In the genomic region with DNA sequence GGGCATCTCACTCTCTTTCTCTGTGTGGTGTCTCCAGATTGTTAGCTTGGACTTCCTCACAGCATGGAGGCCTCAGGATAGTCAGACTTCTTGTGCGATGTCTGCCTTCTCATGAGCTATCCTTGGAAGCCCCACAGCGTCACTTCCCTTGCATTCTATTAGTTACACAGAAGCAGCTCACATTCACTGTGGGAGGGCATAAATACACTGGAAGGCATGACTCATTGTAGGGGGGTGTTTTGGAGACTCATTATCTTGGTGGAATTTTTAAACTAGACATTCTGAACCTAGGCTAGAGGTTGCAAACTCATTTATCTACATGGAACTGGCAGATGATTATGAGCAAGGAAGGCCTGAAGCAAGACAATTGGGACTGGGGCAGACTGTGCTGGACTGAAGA, we compare ENCODE assay signal across 10 cellular contexts. TPM values are rescaled to one million over a fixed set of nuclear protein-coding genes. Genes with fewer than 3 reads are reported as not detected.
A peak's percentile ranks its signal among the peaks of the same experiment; 100 is the strongest.
DNase-seq lines count a peak whose midpoint lies in the region; ATAC-seq and TF ChIP-seq lines count a peak whose summit lies in the region.
"Had no signal": no experiment of that assay in that cellular context is flagged by ENCODE, and none has a peak within 500 bp of the region (broad histone marks: within the 10 kb centered on the region; RNA-seq: fewer than 3 reads in every experiment).

No MANE protein-coding gene starts in this region.

- no peaks in the 10 kb centered on the region for H3K36me3 ChIP-seq in smooth muscle cell (ENCODE audit: low read depth)

- ATAC-seq in activated CD4-positive, alpha-beta T cell treated with anti-CD3 and anti-CD28 coated beads for 36 hours: peak; percentile 23

- WGBS in smooth muscle cell (ENCODE audit: low lambda C conversion rate): 20% methylated on average over 2 of the region's 2 CpGs

- H3K27ac Mint-ChIP-seq in activated CD4-positive, alpha-beta T cell treated with anti-CD3 and anti-CD28 coated beads for 36 hours: peak overlapping the region; percentile 99

- no peaks in the 10 kb centered on the region for H3K4me1 ChIP-seq in smooth muscle cell (ENCODE audit: low read depth)

- H4K20me1 ChIP-seq in smooth muscle cell (ENCODE audit: low read depth): no peaks in the 10 kb centered on the region

- peaks cover 22% of the 10 kb centered on the region for H3F3A ChIP-seq in smooth muscle cell (ENCODE audit: low read depth)

- POLR2A ChIA-PET in activated CD4-positive, alpha-beta T cell treated with anti-CD3 and anti-CD28 coated beads for 36 hours (lab: Charles Lee): interaction anchor here (0.6 to 3.6 kb wide), 4 partner anchors 17 to 71 kb away, joined by 3 to 25 read pairs (median 5); a partner anchor contains a TSS

- DNase-seq in activated CD4-positive, alpha-beta T cell treated with anti-CD3 and anti-CD28 coated beads for 36 hours: peak; percentile 56
- DNase-seq in activated CD4-positive, alpha-beta T cell treated with anti-CD3 and anti-CD28 coated beads for 1 hour: no peak
- DNase-seq in SW480 (ENCODE audit: low spot score): peak; percentile 52
- DNase-seq in epithelial cell of esophagus (ENCODE audit: low read depth): peak; percentile 72
- DNase-seq in smooth muscle cell (lab: John Stamatoyannopoulos, UW; ENCODE audit: unreplicated experiment): no peak
- no peak for DNase-seq in NCI-H1694 treated with DMSO at 0.1 percent for 48 hours (lab: John Stamatoyannopoulos, UW)
- DNase-seq in mesenteric fat pad (ENCODE audit: low spot score): no peak
- DNase-seq in HuH-7 (ENCODE audit: low spot score): no peak
- DNase-seq: NCI-H1105 had no signal

- TF ChIP-seq CTCF in epithelial cell of esophagus (IDR thresholded peaks at IDR 0.05; ENCODE audit: insufficient read depth, low read depth, low read length, missing control alignments) (no peak), smooth muscle cell (IDR thresholded peaks at IDR 0.05; ENCODE audit: borderline replicate concordance, insufficient read depth, poor library complexity, severe bottlenecking) (no peak)

- peak overlapping the region; percentile 58 for H3K9ac ChIP-seq in smooth muscle cell (ENCODE audit: low read depth)

- no peak overlapping the region for H2AFZ ChIP-seq in smooth muscle cell (ENCODE audit: low read depth)

- no peaks in the 10 kb centered on the region for H3K9me3 ChIP-seq in smooth muscle cell (replicated peaks; ENCODE audit: low read depth)

- peaks cover 16% of the 10 kb centered on the region for H3K27me3 Mint-ChIP-seq in activated CD4-positive, alpha-beta T cell treated with anti-CD3 and anti-CD28 coated beads for 36 hours

- intact Hi-C loops in activated CD4-positive, alpha-beta T cell treated with anti-CD3 and anti-CD28 coated beads for 36 hours (cut with DNase I, micrococcal nuclease): loop anchor here (2.0 to 10.0 kb wide), 3 partner anchors 27 to 660 kb away; no protein-coding TSS in a partner anchor

- CTCF ChIA-PET in activated CD4-positive, alpha-beta T cell treated with anti-CD3 and anti-CD28 coated beads for 36 hours (lab: Charles Lee): interaction anchor here (0.6 to 6.7 kb wide), 10 partner anchors 22 to 276 kb away, joined by 3 to 39 read pairs (median 6); a partner anchor contains a TSS

- no peak overlapping the region for H3K4me3 Mint-ChIP-seq in activated CD4-positive, alpha-beta T cell treated with anti-CD3 and anti-CD28 coated beads for 36 hours

- H3K27ac ChIP-seq in smooth muscle cell (ENCODE audit: low read depth): peak overlapping the region; percentile 96

- no peaks in the 10 kb centered on the region for H3K79me2 ChIP-seq in smooth muscle cell (ENCODE audit: low read depth)

- H3K9me3 Mint-ChIP-seq in activated CD4-positive, alpha-beta T cell treated with anti-CD3 and anti-CD28 coated beads for 36 hours (ENCODE audit: low read depth): peaks cover 14% of the 10 kb centered on the region

- peak overlapping the region; percentile 64 for H3K4me2 ChIP-seq in smooth muscle cell

- H3K4me1 Mint-ChIP-seq in activated CD4-positive, alpha-beta T cell treated with anti-CD3 and anti-CD28 coated beads for 36 hours: peaks cover 60% of the 10 kb centered on the region

- no peaks in the 10 kb centered on the region for H3K27me3 ChIP-seq in smooth muscle cell (ENCODE audit: low read depth)

- H3K4me3 ChIP-seq in epithelial cell of esophagus (ENCODE audit: low read length) (no peak overlapping the region), smooth muscle cell (no peak overlapping the region)
- H3K4me3 ChIP-seq: lung had no signal

- H3K36me3 Mint-ChIP-seq in activated CD4-positive, alpha-beta T cell treated with anti-CD3 and anti-CD28 coated beads for 36 hours (ENCODE audit: low read depth): peaks cover 9% of the 10 kb centered on the region

RNA-seq across cellular contexts. Expression of a gene that starts 21.4 kb away (rescaled TPM):
- total RNA-seq in activated CD4-positive, alpha-beta T cell treated with anti-CD3 and anti-CD28 coated beads for 36 hours: 1 to 10 TPM; 3.6 to 4.0 TPM
- not detected in 2 replicates for total RNA-seq in smooth muscle cell
- polyA plus RNA-seq in smooth muscle cell: not detected in 2 replicates
- total RNA-seq in mesenteric fat pad: not detected

Comparison
In these comparisons a context has a peak if more than half of its experiments do, and no peak if none do; other contexts are left out.
1. DNase-seq: peak in activated CD4-positive, alpha-beta T cell treated with anti-CD3 and anti-CD28 coated beads for 36 hours (single experiment), SW480 (single experiment) and epithelial cell of esophagus (single experiment); none in activated CD4-positive, alpha-beta T cell treated with anti-CD3 and anti-CD28 coated beads for 1 hour (single experiment), smooth muscle cell (single experiment), NCI-H1694 treated with DMSO at 0.1 percent for 48 hours (single experiment), mesenteric fat pad (single experiment) and HuH-7 (single experiment).